24 cellular contexts compared by ENCODE assay signal in the genomic region with DNA sequence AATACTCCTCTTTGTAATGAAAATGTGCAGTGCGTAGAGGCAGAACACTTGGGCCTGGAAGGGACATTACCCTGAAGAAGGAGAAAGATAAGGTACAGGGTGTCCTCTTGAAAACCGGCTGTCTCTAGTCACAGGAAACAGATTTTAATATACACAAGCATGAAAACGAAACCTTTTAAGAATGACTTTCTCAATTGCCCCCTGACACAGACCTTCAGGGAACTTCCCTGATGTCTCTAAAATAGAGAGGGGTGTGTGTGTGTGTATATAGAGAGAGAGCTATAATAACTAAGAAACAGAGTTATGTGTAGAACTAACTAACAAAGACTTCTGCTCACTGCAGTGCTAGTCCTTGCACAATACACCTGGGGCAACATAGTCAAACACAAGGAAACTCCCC.
DNase-seq lines count a peak whose midpoint lies in the region; ATAC-seq and TF ChIP-seq lines count a peak whose summit lies in the region.
"Had no signal": no experiment of that assay in that cellular context is flagged by ENCODE, and none has a peak within 500 bp of the region (broad histone marks: within the 10 kb centered on the region; RNA-seq: fewer than 3 reads in every experiment).

No MANE protein-coding gene starts in this region.

- no peak overlapping the region for H2AFZ ChIP-seq in OCI-LY3 (ENCODE audit: low read depth, low read length)

- no peaks in the 10 kb centered on the region for H3K9me3 ChIP-seq in OCI-LY3 (ENCODE audit: insufficient read depth, low read length)
- H3K9me3 ChIP-seq: A549, left ventricle myocardium inferior had no signal

- ATAC-seq in HG02870 (IDR thresholded peaks at IDR 0.05; ENCODE audit: unreplicated experiment), result peak; percentile 67
- ATAC-seq: A549; activated CD8-positive, alpha-beta T cell treated with anti-CD3 and anti-CD28 coated beads, Interleukin-2, amount 10 ng/mL, durations not matched to agents 7 days and 5 days; activated T-helper 17 cell treated with anti-CD3 and anti-CD28 coated beads, Interleukin-2, amount 50 U/mL, for 72 hours; stimulated activated effector memory CD8-positive, alpha-beta T cell treated with anti-CD3 and anti-CD28 coated beads, Interleukin-12 subunit alpha, Interleukin-12 subunit beta, amount 100 ng/mL, for 72 hours had no signal

- H3K27ac ChIP-seq in OCI-LY3 (ENCODE audit: low read length), result no peak overlapping the region
- H3K27ac ChIP-seq: A549, left ventricle myocardium inferior had no signal

- peaks cover 23% of the 10 kb centered on the region for H3K4me1 ChIP-seq in OCI-LY3 (ENCODE audit: low read length)
- H3K4me1 ChIP-seq: A549, left ventricle myocardium inferior had no signal

- no peak overlapping the region for H3K9ac ChIP-seq in OCI-LY3 (ENCODE audit: low read length)

- no peaks in the 10 kb centered on the region for H3K79me2 ChIP-seq in OCI-LY3 (ENCODE audit: low read length)

- H4K20me1 ChIP-seq in OCI-LY3 (ENCODE audit: insufficient read depth, low read length), result no peaks in the 10 kb centered on the region

- no peak overlapping the region for H3K4me3 ChIP-seq in GM12865 (ENCODE audit: low read depth, low read length)
- no peak overlapping the region for H3K4me3 ChIP-seq in OCI-LY3 (ENCODE audit: low read length)
- H3K4me3 ChIP-seq: A549, left ventricle myocardium inferior, MG63 had no signal

- DNase-seq in GM12865 (ENCODE audit: low read depth), result peak; percentile 77
- DNase-seq in GM19240 (ENCODE audit: insufficient read length, low spot score), result peak; percentile 2
- no peak for DNase-seq in NCI-H510A (lab: John Stamatoyannopoulos, UW)
- DNase-seq in HT-29 (ENCODE audit: low spot score), result no peak
- no peak for DNase-seq in HK-2 (ENCODE audit: unreplicated experiment)
- DNase-seq in Ammon's horn (ENCODE audit: low spot score), result no peak
- DNase-seq: activated CD8-positive, alpha-beta T cell treated with anti-CD3 and anti-CD28 coated beads, Interleukin-2, amount 10 ng/mL, durations not matched to agents 7 days and 5 days; amygdala; CD4-positive, alpha-beta T cell; DMS79; foreskin melanocyte; left ventricle myocardium inferior; naive B cell; NCI-H2107; NCI-H748 treated with DMSO at 0.1 percent for 48 hours; posterior cingulate gyrus; SW 1271; trophoblast cell had no signal

- no peaks in the 10 kb centered on the region for H3K36me3 ChIP-seq in OCI-LY3 (replicated peaks; ENCODE audit: low read depth, low read length)
- H3K36me3 ChIP-seq: left ventricle myocardium inferior, MG63 had no signal

- H3K4me2 ChIP-seq in OCI-LY3 (ENCODE audit: low read length), result peak overlapping the region; percentile 40
- H3K4me2 ChIP-seq: A549 had no signal

- TF ChIP-seq CTCF in GM12865 (IDR thresholded peaks at IDR 0.05; ENCODE audit: insufficient read depth, low read depth, low read length, missing control alignments), result no peak
- TF ChIP-seq CTCF in OCI-LY3 (IDR thresholded peaks at IDR 0.05; ENCODE audit: low read depth, low read length), result no peak

- H3K27me3 ChIP-seq in OCI-LY3 (ENCODE audit: low read depth, low read length), result no peaks in the 10 kb centered on the region
- H3K27me3 ChIP-seq: MG63 had no signal

Comparison
In these comparisons a context has a peak if more than half of its experiments do, and no peak if none do; other contexts are left out.
1. DNase-seq: peak in GM12865 (single experiment) and GM19240 (single experiment); none in NCI-H510A (single experiment), HT-29 (single experiment), HK-2 (single experiment) and Ammon's horn (single experiment).